In genomic region chr14:53948181-53948884, GRCh38 we compare ENCODE assay signal across 19 cellular contexts. TPM values are rescaled to one million over a fixed set of nuclear protein-coding genes. Genes with fewer than 3 reads are reported as not detected.
"Had no signal": no experiment of that assay in that cellular context is flagged by ENCODE, and none has a peak within 500 bp of the region (broad histone marks: within the 10 kb centered on the region; RNA-seq: fewer than 3 reads in every experiment).

No MANE protein-coding gene starts in this region.

- H3K27ac ChIP-seq: left ventricle myocardium inferior, sigmoid colon, thoracic aorta, upper lobe of right lung had no signal

- DNase-seq: activated B cell treated with CpG ODN at 0.5 μM for 24 hours; activated CD4-positive, alpha-beta T cell treated with anti-CD3 and anti-CD28 coated beads for 48 hours; activated CD8-positive, alpha-beta T cell treated with anti-CD3 and anti-CD28 coated beads for 36 hours; activated naive CD4-positive, alpha-beta T cell treated with Interleukin-2 at 50 U/mL for 16 hours; activated T-cell treated with anti-CD3 and anti-CD28 coated beads, Interleukin-2, amount 50 U/mL, for 24 hours; caudate nucleus; head of caudate nucleus; left ventricle myocardium inferior; mammary epithelial cell; mucosa of descending colon; naive thymus-derived CD4-positive, alpha-beta T cell; sigmoid colon; stimulated activated CD4-positive, alpha-beta T cell treated with anti-CD3 and anti-CD28 coated beads, Interleukin-4, amount 100 ng/mL, for 24 hours; stomach; T-helper 17 cell; upper lobe of right lung had no signal

- H3K4me1 ChIP-seq: upper lobe of right lung had no signal

- H3K4me3 ChIP-seq: left ventricle myocardium inferior, mucosa of descending colon, sigmoid colon, stomach, thoracic aorta, upper lobe of right lung had no signal

- H3K9me3 ChIP-seq: left ventricle myocardium inferior, mucosa of descending colon, sigmoid colon, stomach, thoracic aorta, upper lobe of right lung had no signal

- H3K9me3 Mint-ChIP-seq: activated B cell treated with CpG ODN at 0.5 μM for 24 hours; activated CD8-positive, alpha-beta T cell treated with anti-CD3 and anti-CD28 coated beads for 36 hours; activated T-cell treated with anti-CD3 and anti-CD28 coated beads, Interleukin-2, amount 50 U/mL, for 24 hours; activated T-helper 2 cell treated with anti-CD3 and anti-CD28 coated beads, Interferon-gamma antibody, Interleukin-2, Interleukin-4, amounts not matched to agents 10 μg/mL and 5 μg/mL and 100 μg/mL, durations not matched to agents 14 hours and 24 hours and 36 hours; stimulated activated effector memory CD8-positive, alpha-beta T cell treated with anti-CD3 and anti-CD28 coated beads, Interleukin-12 subunit alpha, Interleukin-12 subunit beta, amount 100 ng/mL, for 72 hours had no signal

- H3K4me3 Mint-ChIP-seq: activated B cell treated with CpG ODN at 0.5 μM for 24 hours; activated CD8-positive, alpha-beta T cell treated with anti-CD3 and anti-CD28 coated beads for 36 hours; activated T-cell treated with anti-CD3 and anti-CD28 coated beads, Interleukin-2, amount 50 U/mL, for 24 hours; stimulated activated effector memory CD8-positive, alpha-beta T cell treated with anti-CD3 and anti-CD28 coated beads, Interleukin-12 subunit alpha, Interleukin-12 subunit beta, amount 100 ng/mL, for 72 hours; T-helper 17 cell had no signal

- H3K27ac Mint-ChIP-seq: activated B cell treated with CpG ODN at 0.5 μM for 24 hours; activated CD8-positive, alpha-beta T cell treated with anti-CD3 and anti-CD28 coated beads for 36 hours; activated T-cell treated with anti-CD3 and anti-CD28 coated beads, Interleukin-2, amount 50 U/mL, for 24 hours; activated T-helper 2 cell treated with anti-CD3 and anti-CD28 coated beads, Interferon-gamma antibody, Interleukin-2, Interleukin-4, amounts not matched to agents 10 μg/mL and 5 μg/mL and 100 μg/mL, durations not matched to agents 14 hours and 24 hours and 36 hours; naive thymus-derived CD4-positive, alpha-beta T cell; stimulated activated effector memory CD8-positive, alpha-beta T cell treated with anti-CD3 and anti-CD28 coated beads, Interleukin-12 subunit alpha, Interleukin-12 subunit beta, amount 100 ng/mL, for 72 hours; T-helper 17 cell had no signal

- H3K27me3 ChIP-seq: upper lobe of right lung had no signal

- H3K36me3 ChIP-seq: upper lobe of right lung had no signal

- H3K36me3 Mint-ChIP-seq: naive thymus-derived CD4-positive, alpha-beta T cell; stimulated activated effector memory CD8-positive, alpha-beta T cell treated with anti-CD3 and anti-CD28 coated beads, Interleukin-12 subunit alpha, Interleukin-12 subunit beta, amount 100 ng/mL, for 72 hours had no signal

- ATAC-seq: activated CD8-positive, alpha-beta T cell treated with anti-CD3 and anti-CD28 coated beads for 36 hours; mucosa of descending colon; naive thymus-derived CD4-positive, alpha-beta T cell; stimulated activated effector memory CD8-positive, alpha-beta T cell treated with anti-CD3 and anti-CD28 coated beads, Interleukin-12 subunit alpha, Interleukin-12 subunit beta, amount 100 ng/mL, for 72 hours; T-helper 17 cell; upper lobe of right lung had no signal

RNA-seq across cellular contexts. Expression of gene BMP4, which starts 8.3 kb away (rescaled TPM):
- total RNA-seq: activated CD8-positive, alpha-beta T cell treated with anti-CD3 and anti-CD28 coated beads for 36 hours; activated T-helper 2 cell treated with anti-CD3 and anti-CD28 coated beads, Interferon-gamma antibody, Interleukin-2, Interleukin-4, amounts not matched to agents 10 μg/mL and 5 μg/mL and 100 μg/mL, durations not matched to agents 14 hours and 24 hours and 36 hours; T-helper 17 cell had no signal
